8 cellular contexts compared by ENCODE assay signal in genomic region chr5:68288756-68289134, GRCh38.
DNase-seq lines count a peak whose midpoint lies in the region; ATAC-seq, FAIRE-seq and TF ChIP-seq lines count a peak whose summit lies in the region.

No MANE protein-coding gene starts in this region.

- intact Hi-C loops in natural killer cell (cut with micrococcal nuclease): loop anchor here (1.0 to 10.0 kb wide), 4 partner anchors 28 to 674 kb away; no protein-coding TSS in a partner anchor

- POLR2A ChIA-PET in RWPE1 (lab: Yijun Ruan, JAX; ENCODE audit: low non-redundant PET): no interaction called here

- in situ Hi-C loops in GM13977 (cut with MboI; ENCODE audit: low pct_unique_long_range_greater_than_20kb, low sequenced_read_pairs, unreplicated experiment): loop anchor here (5.0 to 25.0 kb wide), 3 partner anchors 169 to 424 kb away; no protein-coding TSS in a partner anchor

- peak overlapping the region; percentile 85 for H3K27ac ChIP-seq in RWPE1
- peak overlapping the region; percentile 72 for H3K27ac ChIP-seq in epithelial cell of prostate

- no peak for TF ChIP-seq CTCF in GM13977 (IDR thresholded peaks at IDR 0.05; ENCODE audit: extremely low read depth, insufficient read depth, missing control alignments)
- TF ChIP-seq CTCF in RWPE1 (conservative IDR thresholded peaks at IDR 0.05; ENCODE audit: low read depth): no peak
- no peak for TF ChIP-seq CTCF in natural killer cell (IDR thresholded peaks at IDR 0.05)

- no peaks in the 10 kb centered on the region for H3K27me3 Mint-ChIP-seq in natural killer cell (ENCODE audit: low read depth in 2 of 2)

- peaks cover 12% of the 10 kb centered on the region for H3K36me3 Mint-ChIP-seq in natural killer cell

- no peak for FAIRE-seq in frontal cortex (lab: Jason Lieb, UNC)

- H3K9me3 Mint-ChIP-seq in natural killer cell: no peaks in the 10 kb centered on the region

- DNase-seq in GM13977 (ENCODE audit: low spot score) (peak; percentile 19), RWPE1 (ENCODE audit: low spot score) (no peak), epithelial cell of prostate (ENCODE audit: low read depth, low spot score) (no peak), natural killer cell (no peak), retina (no peak), frontal cortex (ENCODE audit: low spot score in 2 of 2) (no peak), NCI-H2196 treated with DMSO at 0.1 percent for 48 hours (lab: John Stamatoyannopoulos, UW; ENCODE audit: unreplicated experiment) (no peak)

- H3K4me3 Mint-ChIP-seq in natural killer cell: peak overlapping the region; percentile 92

- peak overlapping the region; percentile 92 for H3K27ac Mint-ChIP-seq in natural killer cell

- peaks cover 79 to 83% of the 10 kb centered on the region in 2 donors for H3K4me1 Mint-ChIP-seq in natural killer cell

- CTCF ChIA-PET in RWPE1 (lab: Yijun Ruan, JAX): interaction anchor here (0.6 to 0.8 kb wide), 5 partner anchors 17 to 1413 kb away, joined by 3 to 4 read pairs (median 4); no protein-coding TSS in a partner anchor

- ATAC-seq in HG02571 (IDR thresholded peaks at IDR 0.05; ENCODE audit: unreplicated experiment) (peak; percentile 10), natural killer cell (peak in 2 of 3 donors; percentile 6 to 35)
